In genomic region chr2:233982421-233983121, GRCh38 we compare ENCODE assay signal across 12 cellular contexts.
A peak's percentile ranks its signal among the peaks of the same experiment; 100 is the strongest.
DNase-seq lines count a peak whose midpoint lies in the region; ATAC-seq, FAIRE-seq and TF ChIP-seq lines count a peak whose summit lies in the region.
"Had no signal": no experiment of that assay in that cellular context is flagged by ENCODE, and none has a peak within 500 bp of the region (broad histone marks: within the 10 kb centered on the region; RNA-seq: fewer than 3 reads in every experiment).

No MANE protein-coding gene starts in this region.

- TF ChIP-seq CTCF in AG04450 (IDR thresholded peaks at IDR 0.05; ENCODE audit: low read depth, low read length): no peak
- no peak for TF ChIP-seq CTCF in astrocyte of the spinal cord (IDR thresholded peaks at IDR 0.05; ENCODE audit: low read depth, low read length)

- ATAC-seq in HG02885 (IDR thresholded peaks at IDR 0.05; ENCODE audit: poor library complexity, unreplicated experiment): no peak
- ATAC-seq: stimulated activated naive B cell treated with anti-CD40 and anti-IgM and Interleukin-4, amounts not matched to agents 10 μg/mL and 1 μg/mL and 100 μg/mL, for 72 hours had no signal

- peaks cover 8% of the 10 kb centered on the region for H3K9me3 ChIP-seq in AG04450 (ENCODE audit: control insufficient read depth, insufficient read depth, low read length)

- peak overlapping the region; percentile 90 for H3K27ac ChIP-seq in AG04450 (ENCODE audit: low read depth, low read length)
- H3K27ac ChIP-seq: C4-2B had no signal

- CTCF ChIA-PET in AG04450 (lab: Charles Lee) (interaction anchor here (0.5 to 2.3 kb wide), 3 partner anchors 153 to 1673 kb away, joined by 3 to 15 read pairs (median 4); no protein-coding TSS in a partner anchor), HEK293T (lab: Yijun Ruan, JAX) (interaction anchor here (0.7 kb wide), 1 partner anchor 308 kb away, joined by 3 read pairs; no protein-coding TSS in a partner anchor)

- no peak for TF ChIP-seq POLR2A in GM12891 (IDR thresholded peaks at IDR 0.05; ENCODE audit: low read depth, low read length)

- no peak overlapping the region for H3K4me3 ChIP-seq in AG04450 (ENCODE audit: low read depth, low read length)
- H3K4me3 ChIP-seq in astrocyte of the spinal cord (ENCODE audit: low read depth, low read length): no peak overlapping the region

- H3K27me3 ChIP-seq in AG04450 (ENCODE audit: control insufficient read depth, insufficient read depth, low read length): no peaks in the 10 kb centered on the region

- POLR2A ChIA-PET in AG04450 (lab: Yijun Ruan, JAX): interaction anchor here (0.8 to 1.0 kb wide), 3 partner anchors 22 to 999 kb away, joined by 3 to 7 read pairs (median 3); no protein-coding TSS in a partner anchor
- POLR2A ChIA-PET in HEK293T (lab: Yijun Ruan, JAX): interaction anchor here (0.9 kb wide), 1 partner anchor 10 kb away, joined by 3 read pairs; no protein-coding TSS in a partner anchor

- in situ Hi-C loops in astrocyte of the spinal cord (cut with HindIII; ENCODE audit: low sequenced_read_pairs): no loop called here
- in situ Hi-C loops in KBM-7 (cut with MboI; ENCODE audit: low pct_unique_long_range_greater_than_20kb, low sequenced_read_pairs): no loop called here

- no peak for FAIRE-seq in GM12891 (lab: Jason Lieb, UNC)
- FAIRE-seq: kidney had no signal

- DNase-seq in AG04450 (ENCODE audit: low read depth, low spot score) (peak; percentile 84), HT1080 (ENCODE audit: low read depth) (peak; percentile 93), astrocyte of the spinal cord (ENCODE audit: low read depth, low spot score) (peak; percentile 95), kidney tubule cell (ENCODE audit: low spot score) (peak; percentile 96), KBM-7 (no peak), GM12891 (ENCODE audit: insufficient read length, low spot score) (no peak), HEK293T (ENCODE audit: extremely low spot score) (no peak)
- DNase-seq: kidney; NCI-H1436 treated with DMSO at 0.1 percent for 48 hours; stimulated activated naive B cell treated with anti-CD40 and anti-IgM and Interleukin-4, amounts not matched to agents 10 μg/mL and 1 μg/mL and 100 μg/mL, for 72 hours had no signal

TF ChIP-seq in GM12891, 5 proteins besides CTCF, POLR2A, EP300 and RAD21:
- TF ChIP-seq POLR2AphosphoS5 (IDR thresholded peaks at IDR 0.05; ENCODE audit: low read depth, low read length): no peak
- TF ChIP-seq POU2F2 (IDR thresholded peaks at IDR 0.05; ENCODE audit: low read depth, low read length): no peak
- no peak for TF ChIP-seq PAX5 (IDR thresholded peaks at IDR 0.05; ENCODE audit: insufficient read depth, low read length, severe bottlenecking)
- no peak for TF ChIP-seq SPI1 (IDR thresholded peaks at IDR 0.05; ENCODE audit: low read depth, low read length)
- TF ChIP-seq TAF1 (IDR thresholded peaks at IDR 0.05; ENCODE audit: low read depth, low read length): no peak

TF ChIP-seq in HEK293T, 16 proteins besides CTCF, POLR2A, EP300 and RAD21:
- TF ChIP-seq SUZ12 (IDR thresholded peaks at IDR 0.05) (no peak), L3MBTL2 (conservative IDR thresholded peaks at IDR 0.05) (no peak), NFRKB (IDR thresholded peaks at IDR 0.05) (no peak), TARDBP (IDR thresholded peaks at IDR 0.05) (no peak), BHLHE40 (IDR thresholded peaks at IDR 0.05; ENCODE audit: borderline replicate concordance) (no peak), PKNOX1 (IDR thresholded peaks at IDR 0.05) (no peak), CTBP1 (IDR thresholded peaks at IDR 0.05; ENCODE audit: borderline replicate concordance) (no peak)

Comparison
In these comparisons a context has a peak if more than half of its experiments do, and no peak if none do; other contexts are left out.
1. DNase-seq: peak in AG04450 (single experiment), HT1080 (single experiment), astrocyte of the spinal cord (single experiment) and kidney tubule cell (single experiment); none in KBM-7 (single experiment), GM12891 (single experiment) and HEK293T (single experiment).